20 cellular contexts compared by ENCODE assay signal in the genomic region with DNA sequence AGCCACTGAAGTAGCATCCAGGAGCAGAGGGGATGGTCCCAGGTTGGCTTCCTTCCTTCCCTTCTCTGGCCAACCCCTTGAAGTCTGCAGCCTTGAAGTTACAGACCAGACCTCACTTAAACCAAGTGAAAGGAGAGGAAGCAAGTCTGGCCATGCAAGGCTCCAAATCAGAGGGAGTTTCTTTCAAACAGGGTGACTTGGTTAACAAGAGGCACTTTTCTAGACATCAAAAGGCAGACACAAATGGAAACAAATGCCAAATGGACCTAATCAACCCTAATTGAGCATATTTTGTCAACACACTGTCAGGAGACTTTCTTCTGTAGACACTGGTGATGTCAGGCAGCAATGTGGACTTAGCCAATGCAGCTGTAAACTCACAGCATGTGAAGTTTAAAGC.
"Had no signal": no experiment of that assay in that cellular context is flagged by ENCODE, and none has a peak within 500 bp of the region (broad histone marks: within the 10 kb centered on the region; RNA-seq: fewer than 3 reads in every experiment).

No MANE protein-coding gene starts in this region.

- H3K9me3 ChIP-seq: body of pancreas, esophagus squamous epithelium, left ventricle myocardium inferior, spleen, suprapubic skin had no signal

- H3K36me3 Mint-ChIP-seq: activated naive CD4-positive, alpha-beta T cell treated with anti-CD3 and anti-CD28 coated beads, Interleukin-2, amount 50 U/mL, for 72 hours; memory B cell; type B pancreatic cell had no signal

- H3K4me1 ChIP-seq: body of pancreas, esophagus squamous epithelium, left ventricle myocardium inferior, spleen had no signal

- DNase-seq: activated B cell treated with CpG ODN at 0.5 μM for 24 hours; activated CD4-positive, alpha-beta T cell treated with anti-CD3 and anti-CD28 coated beads for 48 hours; activated CD8-positive, alpha-beta memory T cell treated with anti-CD3 and anti-CD28 coated beads, Interleukin-2, amount 50 U/mL, for 4 hours; activated CD8-positive, alpha-beta T cell treated with anti-CD3 and anti-CD28 coated beads, Interleukin-2, amount 10 ng/mL, durations not matched to agents 7 days and 5 days; activated effector memory CD4-positive, alpha-beta T cell treated with anti-CD3 and anti-CD28 coated beads, Interleukin-2, amount 50 U/mL, for 16 hours; activated T-cell treated with anti-CD3 and anti-CD28 coated beads, Interleukin-2, amount 50 U/mL, for 48 hours; body of pancreas; central memory CD4-positive, alpha-beta T cell; esophagus squamous epithelium; hippocampal formation; kidney; left ventricle myocardium inferior; spleen; T-helper 2 cell had no signal

- H3K27me3 ChIP-seq: body of pancreas, esophagus squamous epithelium, spleen had no signal

- FAIRE-seq: kidney had no signal

- H3K9me3 Mint-ChIP-seq: activated B cell treated with CpG ODN at 0.5 μM for 24 hours; activated naive CD4-positive, alpha-beta T cell treated with anti-CD3 and anti-CD28 coated beads, Interleukin-2, amount 50 U/mL, for 72 hours; type B pancreatic cell had no signal

- ATAC-seq: activated CD8-positive, alpha-beta T cell treated with anti-CD3 and anti-CD28 coated beads, Interleukin-2, amount 10 ng/mL, durations not matched to agents 7 days and 5 days; activated naive CD4-positive, alpha-beta T cell treated with anti-CD3 and anti-CD28 coated beads, Interleukin-2, amount 50 U/mL, for 72 hours; body of pancreas had no signal

- H3K4me3 Mint-ChIP-seq: activated B cell treated with CpG ODN at 0.5 μM for 24 hours; activated CD8-positive, alpha-beta T cell treated with anti-CD3 and anti-CD28 coated beads, Interleukin-2, amount 10 ng/mL, durations not matched to agents 7 days and 5 days; memory B cell; stimulated activated naive CD8-positive, alpha-beta T cell treated with anti-CD3 and anti-CD28 coated beads, Interleukin-15, Interleukin-2, amounts not matched to agents 100 ng/mL and 50 ng/mL, for 24 hours; type B pancreatic cell had no signal

- H3K4me3 ChIP-seq: body of pancreas, coronary artery, esophagus squamous epithelium, left ventricle myocardium inferior, spleen, suprapubic skin had no signal

- H3K36me3 ChIP-seq: esophagus squamous epithelium, left ventricle myocardium inferior, spleen, suprapubic skin had no signal

- H3K27ac ChIP-seq: body of pancreas, coronary artery, esophagus squamous epithelium, left ventricle myocardium inferior, spleen, suprapubic skin had no signal

- H3K4me1 Mint-ChIP-seq: activated B cell treated with CpG ODN at 0.5 μM for 24 hours, memory B cell had no signal

- H3K27me3 Mint-ChIP-seq: activated B cell treated with CpG ODN at 0.5 μM for 24 hours; stimulated activated naive CD8-positive, alpha-beta T cell treated with anti-CD3 and anti-CD28 coated beads, Interleukin-15, Interleukin-2, amounts not matched to agents 100 ng/mL and 50 ng/mL, for 24 hours had no signal

- H3K27ac Mint-ChIP-seq: activated B cell treated with CpG ODN at 0.5 μM for 24 hours; activated CD8-positive, alpha-beta T cell treated with anti-CD3 and anti-CD28 coated beads, Interleukin-2, amount 10 ng/mL, durations not matched to agents 7 days and 5 days; activated naive CD4-positive, alpha-beta T cell treated with anti-CD3 and anti-CD28 coated beads, Interleukin-2, amount 50 U/mL, for 72 hours; memory B cell; stimulated activated naive CD8-positive, alpha-beta T cell treated with anti-CD3 and anti-CD28 coated beads, Interleukin-15, Interleukin-2, amounts not matched to agents 100 ng/mL and 50 ng/mL, for 24 hours; type B pancreatic cell had no signal
